In genomic region chr4:60812811-60813210, GRCh38 we compare ENCODE assay signal across 25 cellular contexts.
"Had no signal": no experiment of that assay in that cellular context is flagged by ENCODE, and none has a peak within 500 bp of the region (broad histone marks: within the 10 kb centered on the region; RNA-seq: fewer than 3 reads in every experiment).

No MANE protein-coding gene starts in this region.

- ATAC-seq: esophagus mucosa; foreskin keratinocyte; gastroesophageal sphincter; heart left ventricle; left lung; left ventricle myocardium superior; lower lobe of right lung; naive thymus-derived CD4-positive, alpha-beta T cell; natural killer cell had no signal

- H3K4me2 ChIP-seq: hepatocyte had no signal

- H3K27ac ChIP-seq: coronary artery, dorsolateral prefrontal cortex, epithelial cell of prostate, esophagus squamous epithelium, foreskin keratinocyte, gastroesophageal sphincter, heart left ventricle, hepatocyte, left lung, lower lobe of right lung had no signal

- H3K27ac Mint-ChIP-seq: immature natural killer cell; naive thymus-derived CD4-positive, alpha-beta T cell; natural killer cell had no signal

- H3K36me3 Mint-ChIP-seq: immature natural killer cell; naive thymus-derived CD4-positive, alpha-beta T cell; natural killer cell had no signal

- H3K9me3 ChIP-seq: esophagus squamous epithelium, gastroesophageal sphincter, left lung, lower lobe of right lung had no signal

- H3K36me3 ChIP-seq: esophagus squamous epithelium, gastroesophageal sphincter, heart left ventricle, left lung, lower lobe of right lung had no signal

- H3K4me3 ChIP-seq: coronary artery, dorsolateral prefrontal cortex, esophagus squamous epithelium, gastroesophageal sphincter, heart left ventricle, hepatocyte, left lung, lower lobe of right lung had no signal

- H3K4me1 ChIP-seq: esophagus squamous epithelium, gastroesophageal sphincter, heart left ventricle, left lung, lower lobe of right lung had no signal

- H3K4me1 Mint-ChIP-seq: immature natural killer cell; naive thymus-derived CD4-positive, alpha-beta T cell; natural killer cell had no signal

- H3K4me3 Mint-ChIP-seq: immature natural killer cell; naive thymus-derived CD4-positive, alpha-beta T cell; natural killer cell had no signal

- H3K27me3 Mint-ChIP-seq: naive thymus-derived CD4-positive, alpha-beta T cell had no signal

- DNase-seq: dermis blood vessel endothelial cell; dorsolateral prefrontal cortex; effector CD4-positive, alpha-beta T cell; effector memory CD4-positive, alpha-beta T cell; erythroblast; esophagus squamous epithelium; foreskin keratinocyte; heart left ventricle; hypothalamus; immature natural killer cell; islet precursor cell; kidney; kidney glomerular epithelial cell; left lung; left ventricle myocardium superior; lower lobe of right lung; mesendoderm; midbrain; naive thymus-derived CD4-positive, alpha-beta T cell; natural killer cell had no signal

- H3K79me2 ChIP-seq: hepatocyte had no signal

- H3K27me3 ChIP-seq: dorsolateral prefrontal cortex, esophagus squamous epithelium, foreskin keratinocyte, gastroesophageal sphincter, heart left ventricle, hepatocyte, left lung had no signal

- H2AFZ ChIP-seq: hepatocyte had no signal
